In genomic region chr11:118138839-118139420, GRCh38 we compare ENCODE assay signal across 26 cellular contexts. TPM values are rescaled to one million over a fixed set of nuclear protein-coding genes. Genes with fewer than 3 reads are reported as not detected.
DNase-seq lines count a peak whose midpoint lies in the region; ATAC-seq and TF ChIP-seq lines count a peak whose summit lies in the region.
"Had no signal": no experiment of that assay in that cellular context is flagged by ENCODE, and none has a peak within 500 bp of the region (broad histone marks: within the 10 kb centered on the region; RNA-seq: fewer than 3 reads in every experiment).

No MANE protein-coding gene starts in this region.

- H3K36me3 ChIP-seq in GM23338 (ENCODE audit: insufficient read depth), result no peaks in the 10 kb centered on the region
- H3K36me3 ChIP-seq: SJCRH30 had no signal

- no peaks in the 10 kb centered on the region for H3F3A ChIP-seq in GM23338 (replicated peaks; ENCODE audit: low read depth)

- no peaks in the 10 kb centered on the region; the same call in 1 of the 2 replicates for H3K4me1 ChIP-seq in GM23338 (ENCODE audit: insufficient read depth)
- H3K4me1 ChIP-seq: A549, SJCRH30 had no signal

- H3K9me2 ChIP-seq in GM23338 (ENCODE audit: insufficient read depth), result no peaks in the 10 kb centered on the region

- no peak overlapping the region for H3K27ac Mint-ChIP-seq in GM23338
- H3K27ac Mint-ChIP-seq in T-helper 2 cell treated with Interferon-gamma antibody and Interleukin-4, amounts not matched to agents 5 μg/mL and 100 μg/mL, for 36 hours, result no peak overlapping the region

- intact Hi-C loops in sciatic nerve (cut with DNase I), result no loop called here

- TF ChIP-seq CTCF in GM23338 (conservative IDR thresholded peaks at IDR 0.05; ENCODE audit: low read depth in 2 of 2), result peak in 1 of 2 experiments; percentile 32; a peak in 2 of 4 replicates

- H3K4me1 Mint-ChIP-seq in GM23338, result peaks cover 10% of the 10 kb centered on the region
- H3K4me1 Mint-ChIP-seq in T-helper 2 cell treated with Interferon-gamma antibody and Interleukin-4, amounts not matched to agents 5 μg/mL and 100 μg/mL, for 36 hours (ENCODE audit: low read depth), result peaks cover 4% of the 10 kb centered on the region
- H3K4me1 Mint-ChIP-seq: CD4-positive, alpha-beta memory T cell had no signal

- H3K4me3 ChIP-seq in GM23338, result no peak overlapping the region
- H3K4me3 ChIP-seq: A549, SJCRH30 had no signal

- H3K9me3 Mint-ChIP-seq in GM23338, result no peaks in the 10 kb centered on the region
- H3K9me3 Mint-ChIP-seq in T-helper 2 cell treated with Interferon-gamma antibody and Interleukin-4, amounts not matched to agents 5 μg/mL and 100 μg/mL, for 36 hours, result no peaks in the 10 kb centered on the region
- H3K9me3 Mint-ChIP-seq: CD4-positive, alpha-beta memory T cell had no signal

- H4K20me1 ChIP-seq in GM23338 (replicated peaks; ENCODE audit: insufficient read depth), result no peaks in the 10 kb centered on the region

- no peaks in the 10 kb centered on the region for H3K79me2 ChIP-seq in GM23338 (replicated peaks; ENCODE audit: insufficient read depth)

- ATAC-seq in GM23338, result peak; percentile 64
- ATAC-seq in sciatic nerve, result no peak
- ATAC-seq in HG02798 (IDR thresholded peaks at IDR 0.05; ENCODE audit: poor library complexity, unreplicated experiment), result no peak
- ATAC-seq: A549, HepG2 had no signal

- H3K27me3 Mint-ChIP-seq in GM23338 (ENCODE audit: insufficient read depth, low read depth, poor library complexity), result peaks cover 9% of the 10 kb centered on the region
- peaks cover 48% of the 10 kb centered on the region for H3K27me3 Mint-ChIP-seq in T-helper 2 cell treated with Interferon-gamma antibody and Interleukin-4, amounts not matched to agents 5 μg/mL and 100 μg/mL, for 36 hours (ENCODE audit: low read depth)

- H2AFZ ChIP-seq in GM23338, result no peak overlapping the region

- H3K4me3 Mint-ChIP-seq in GM23338, result no peak overlapping the region
- no peak overlapping the region for H3K4me3 Mint-ChIP-seq in T-helper 2 cell treated with Interferon-gamma antibody and Interleukin-4, amounts not matched to agents 5 μg/mL and 100 μg/mL, for 36 hours
- H3K4me3 Mint-ChIP-seq: CD4-positive, alpha-beta memory T cell had no signal

- no peak overlapping the region for H3K27ac ChIP-seq in GM23338 (ENCODE audit: low read depth)
- H3K27ac ChIP-seq: A549, SJCRH30 had no signal

- H3K4me2 ChIP-seq in GM23338, result no peak overlapping the region
- H3K4me2 ChIP-seq: A549 had no signal

- peaks cover 18% of the 10 kb centered on the region for H3K27me3 ChIP-seq in GM23338 (ENCODE audit: insufficient read depth)

- H3K36me3 Mint-ChIP-seq in GM23338 (ENCODE audit: low read depth), result no peaks in the 10 kb centered on the region; the same call in 2 of the 3 replicates
- no peaks in the 10 kb centered on the region for H3K36me3 Mint-ChIP-seq in T-helper 2 cell treated with Interferon-gamma antibody and Interleukin-4, amounts not matched to agents 5 μg/mL and 100 μg/mL, for 36 hours (ENCODE audit: low read depth)
- H3K36me3 Mint-ChIP-seq: CD4-positive, alpha-beta memory T cell had no signal

- DNase-seq in GM23338 (ENCODE audit: low spot score) (no peak), NCI-H69 (lab: John Stamatoyannopoulos, UW) (peak; percentile 18), mesenteric fat pad (ENCODE audit: low spot score) (peak; percentile 74), sciatic nerve (ENCODE audit: low spot score) (peak; percentile 41), NCI-H510A (lab: John Stamatoyannopoulos, UW) (no peak), GM19240 (ENCODE audit: insufficient read length, low spot score) (no peak)
- DNase-seq in T-helper 2 cell treated with Interferon-gamma antibody and Interleukin-4, amounts not matched to agents 5 μg/mL and 100 μg/mL, for 36 hours (ENCODE audit: low spot score), result no peak
- DNase-seq: C1 segment of cervical spinal cord; CD4-positive, alpha-beta memory T cell; COR-L47; DMS53; Karpas-422; NCI-H1092 treated with DMSO at 0.1 percent for 48 hours; NCI-H1436; NCI-H187 treated with DMSO at 0.1 percent for 48 hours; NCI-H2171 treated with DMSO at 0.1 percent for 48 hours; NCI-H345; NCI-H524; NCI-H774; SJCRH30 had no signal

TF ChIP-seq in GM23338, 12 proteins besides CTCF, POLR2A, EP300 and RAD21 (continues in another document):
- TF ChIP-seq STAT1 (IDR thresholded peaks at IDR 0.05; ENCODE audit: unreplicated experiment) (no peak), CREB1 (CRISPR knock-in tag; IDR thresholded peaks at IDR 0.05; ENCODE audit: low read depth) (no peak), REST (IDR thresholded peaks at IDR 0.05; ENCODE audit: unreplicated experiment) (no peak), JUNB (IDR thresholded peaks at IDR 0.05; ENCODE audit: unreplicated experiment) (no peak), EZH2 (IDR thresholded peaks at IDR 0.05; ENCODE audit: low read depth, unreplicated experiment) (no peak)

RNA-seq across cellular contexts. Expression of gene SCN4B, which starts 13.7 kb away (rescaled TPM):
- 1.7 and 3.0 TPM in 2 replicates for total RNA-seq in GM23338 (2014; rRNA removed; shearing (Covaris generic))
- polyA plus RNA-seq in GM23338 (2016; fragmentation: Nextera tagmentation; extraction: Ambion mirVana), result 0.16 and 0.45 TPM in 2 replicates
- total RNA-seq in mesenteric fat pad (2.3 TPM), sciatic nerve (2.9 TPM)
- total RNA-seq: CD4-positive, alpha-beta memory T cell; HT1080; SJCRH30 had no signal
- polyA plus RNA-seq: CD4-positive, alpha-beta memory T cell had no signal

RNA-seq across cellular contexts. Expression of gene SCN2B, which starts 37.5 kb away (rescaled TPM):
- 0.03 and 0.04 TPM in 2 replicates for total RNA-seq in GM23338 (2014; rRNA removed; shearing (Covaris generic))
- 0.09 TPM in 1 of 2 replicates, not detected in the other for polyA plus RNA-seq in GM23338 (2016; fragmentation: Nextera tagmentation; extraction: Ambion mirVana)
- not detected for total RNA-seq in mesenteric fat pad
- 2.7 TPM for total RNA-seq in sciatic nerve
- total RNA-seq: CD4-positive, alpha-beta memory T cell; Daoy; H4; HT1080; SJCRH30 had no signal
- polyA plus RNA-seq: A549; CD4-positive, alpha-beta memory T cell had no signal

RNA-seq across cellular contexts. Expression of gene SMIM35, which starts 52.2 kb away (rescaled TPM):
- total RNA-seq in GM23338 (2014; rRNA removed; shearing (Covaris generic)), result not detected in 2 replicates
- polyA plus RNA-seq in GM23338 (2016; fragmentation: Nextera tagmentation; extraction: Ambion mirVana), result not detected in 2 replicates
- total RNA-seq in mesenteric fat pad, result not detected
- not detected for total RNA-seq in sciatic nerve
- total RNA-seq: Daoy, H4, HepG2, HT1080, SJCRH30 had no signal
- polyA plus RNA-seq: A549, HepG2 had no signal

Comparison
In these comparisons a context has a peak if more than half of its experiments do, and no peak if none do; other contexts are left out.
1. DNase-seq: peak in NCI-H69 (single experiment), mesenteric fat pad (single experiment) and sciatic nerve (single experiment); none in GM23338 (single experiment), T-helper 2 cell treated with Interferon-gamma antibody and Interleukin-4, amounts not matched to agents 5 μg/mL and 100 μg/mL, for 36 hours (single experiment), NCI-H510A (single experiment) and GM19240 (single experiment).